ENCODE assay signal across 11 cellular contexts in the genomic region with DNA sequence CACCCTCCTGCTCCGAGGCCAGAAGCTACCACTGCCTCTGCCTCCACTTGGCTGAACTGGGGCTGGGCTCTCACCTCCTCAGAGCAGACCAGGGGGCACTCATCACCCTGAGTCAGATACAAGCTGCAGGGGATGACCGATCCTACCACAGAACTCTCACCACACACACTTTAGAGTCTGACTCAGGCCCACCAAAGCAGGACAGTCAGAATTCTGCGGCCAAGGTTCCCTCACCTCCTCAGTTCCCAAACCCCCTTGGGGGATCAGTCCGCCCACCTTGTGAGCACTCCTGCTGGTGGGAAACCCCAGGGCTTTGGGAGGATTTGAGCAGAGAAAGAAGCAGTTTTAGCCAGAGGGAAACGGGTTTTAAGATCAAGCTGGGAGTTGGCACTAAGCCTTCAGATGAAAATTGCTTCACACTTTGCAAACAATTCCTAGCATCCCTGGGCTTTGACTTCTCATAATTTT.
A peak's percentile ranks its signal among the peaks of the same experiment; 100 is the strongest.
DNase-seq lines count a peak whose midpoint lies in the region; ATAC-seq and TF ChIP-seq lines count a peak whose summit lies in the region.
"Had no signal": no experiment of that assay in that cellular context is flagged by ENCODE, and none has a peak within 500 bp of the region (broad histone marks: within the 10 kb centered on the region; RNA-seq: fewer than 3 reads in every experiment).

No MANE protein-coding gene starts in this region.

- peak; percentile 77 for ATAC-seq in HG02884 (IDR thresholded peaks at IDR 0.05; ENCODE audit: unreplicated experiment)
- no peak for ATAC-seq in activated naive CD8-positive, alpha-beta T cell treated with anti-CD3 and anti-CD28 coated beads, Interleukin-2, amount 50 U/mL, for 24 hours
- no peak for ATAC-seq in GM21737 (IDR thresholded peaks at IDR 0.05; ENCODE audit: unreplicated experiment)

- H3K4me3 ChIP-seq in astrocyte of the cerebellum (ENCODE audit: low read depth, low read length): no peak overlapping the region
- H3K4me3 ChIP-seq in BE2C (ENCODE audit: low read depth, low read length): no peak overlapping the region
- H3K4me3 ChIP-seq: testis had no signal

- TF ChIP-seq CTCF in astrocyte of the cerebellum (IDR thresholded peaks at IDR 0.05; ENCODE audit: low read depth, low read length, missing control alignments): no peak
- no peak for TF ChIP-seq CTCF in BE2C (IDR thresholded peaks at IDR 0.05; ENCODE audit: low read depth, low read length)

- H3K4me1 ChIP-seq in BE2C: no peaks in the 10 kb centered on the region
- H3K4me1 ChIP-seq: testis had no signal

- in situ Hi-C loops in astrocyte of the cerebellum (cut with HindIII; ENCODE audit: low sequenced_read_pairs): no loop called here

- H3K4me1 Mint-ChIP-seq in activated naive CD8-positive, alpha-beta T cell treated with anti-CD3 and anti-CD28 coated beads, Interleukin-2, amount 50 U/mL, for 24 hours: no peaks in the 10 kb centered on the region

- peak; percentile 68 for DNase-seq in GM03348 (ENCODE audit: low spot score)
- peak; percentile 93 for DNase-seq in astrocyte of the cerebellum (ENCODE audit: low read depth)
- DNase-seq in myocyte (ENCODE audit: low read depth): peak; percentile 68
- no peak for DNase-seq in BE2C
- DNase-seq in activated naive CD8-positive, alpha-beta T cell treated with anti-CD3 and anti-CD28 coated beads, Interleukin-2, amount 50 U/mL, for 24 hours: no peak
- no peak for DNase-seq in ecto neural progenitor cell (ENCODE audit: low spot score)
- DNase-seq: NCI-H526 treated with DMSO at 0.1 percent for 48 hours, testis had no signal

- H3K36me3 Mint-ChIP-seq in activated naive CD8-positive, alpha-beta T cell treated with anti-CD3 and anti-CD28 coated beads, Interleukin-2, amount 50 U/mL, for 24 hours (ENCODE audit: low read depth): no peaks in the 10 kb centered on the region
- H3K36me3 Mint-ChIP-seq: mesothelial cell of epicardium had no signal

- no peaks in the 10 kb centered on the region for H3K9me3 Mint-ChIP-seq in activated naive CD8-positive, alpha-beta T cell treated with anti-CD3 and anti-CD28 coated beads, Interleukin-2, amount 50 U/mL, for 24 hours

- H3K36me3 ChIP-seq in BE2C: no peaks in the 10 kb centered on the region

- H3K4me3 Mint-ChIP-seq in activated naive CD8-positive, alpha-beta T cell treated with anti-CD3 and anti-CD28 coated beads, Interleukin-2, amount 50 U/mL, for 24 hours: no peak overlapping the region
- H3K4me3 Mint-ChIP-seq: mesothelial cell of epicardium had no signal

- no peaks in the 10 kb centered on the region for H3K27me3 Mint-ChIP-seq in activated naive CD8-positive, alpha-beta T cell treated with anti-CD3 and anti-CD28 coated beads, Interleukin-2, amount 50 U/mL, for 24 hours

- H3K27ac Mint-ChIP-seq in activated naive CD8-positive, alpha-beta T cell treated with anti-CD3 and anti-CD28 coated beads, Interleukin-2, amount 50 U/mL, for 24 hours: no peak overlapping the region
- H3K27ac Mint-ChIP-seq: mesothelial cell of epicardium had no signal

- H3K9me3 ChIP-seq in BE2C: no peaks in the 10 kb centered on the region
- H3K9me3 ChIP-seq: testis had no signal

- H3K27me3 ChIP-seq in BE2C: no peaks in the 10 kb centered on the region
- H3K27me3 ChIP-seq: testis had no signal

Comparison
In these comparisons a context has a peak if more than half of its experiments do, and no peak if none do; other contexts are left out.
1. DNase-seq: peak in GM03348 (single experiment), astrocyte of the cerebellum (single experiment) and myocyte (single experiment); none in BE2C (single experiment), activated naive CD8-positive, alpha-beta T cell treated with anti-CD3 and anti-CD28 coated beads, Interleukin-2, amount 50 U/mL, for 24 hours (single experiment) and ecto neural progenitor cell (single experiment).